In genomic region chr1:21439345-21439720, GRCh38 we compare ENCODE assay signal across 8 cellular contexts. TPM values are rescaled to one million over a fixed set of nuclear protein-coding genes. Genes with fewer than 3 reads are reported as not detected.
A peak's percentile ranks its signal among the peaks of the same experiment; 100 is the strongest.
DNase-seq lines count a peak whose midpoint lies in the region; ATAC-seq, FAIRE-seq and TF ChIP-seq lines count a peak whose summit lies in the region.

No MANE protein-coding gene starts in this region.

- H3K4me2 ChIP-seq in HepG2 (ENCODE audit: low read depth, low read length): peak overlapping the region; percentile 83

- H3K27me3 ChIP-seq in adipocyte (replicated peaks; ENCODE audit: control insufficient read depth, insufficient read depth, low read length): peaks cover 6% of the 10 kb centered on the region
- peaks cover 1 to 20% of the 10 kb centered on the region in 2 experiments for H3K27me3 ChIP-seq in HepG2 (ENCODE audit: control insufficient read depth in 1 of 2, insufficient read depth in 2 of 2, low read length in 2 of 2)
- H3K27me3 ChIP-seq in thoracic aorta (replicated peaks; ENCODE audit: insufficient read depth): no peaks in the 10 kb centered on the region

- CTCF ChIA-PET in activated CD8-positive, alpha-beta memory T cell treated with anti-CD3 and anti-CD28 coated beads, Interleukin-2, amount 10 ng/mL, durations not matched to agents 7 days and 5 days (lab: Charles Lee): interaction anchor here (0.7 kb wide), 1 partner anchor 51 kb away, joined by 3 read pairs; no protein-coding TSS in a partner anchor
- CTCF ChIA-PET in HepG2 (lab: Yijun Ruan, JAX; ENCODE audit: low intra/inter-chr PET ratio, low total read pairs): no interaction called here

- POLR2A ChIA-PET in HepG2 (lab: Yijun Ruan, JAX): no interaction called here

- H3K4me1 Mint-ChIP-seq in activated CD8-positive, alpha-beta memory T cell treated with anti-CD3 and anti-CD28 coated beads, Interleukin-2, amount 10 ng/mL, durations not matched to agents 7 days and 5 days: peaks cover 19% of the 10 kb centered on the region

- no TSS peak for BruUV-seq in HepG2 (replicated peaks; lab: Mats Ljungman, UMichigan)

- H3K27ac Mint-ChIP-seq in activated CD8-positive, alpha-beta memory T cell treated with anti-CD3 and anti-CD28 coated beads, Interleukin-2, amount 10 ng/mL, durations not matched to agents 7 days and 5 days: no peak overlapping the region

- intact Hi-C loops in HepG2 (cut with micrococcal nuclease; ENCODE audit: unreplicated experiment): no loop called here

- no peaks in the 10 kb centered on the region for H3K36me3 Mint-ChIP-seq in activated CD8-positive, alpha-beta memory T cell treated with anti-CD3 and anti-CD28 coated beads, Interleukin-2, amount 10 ng/mL, durations not matched to agents 7 days and 5 days

- no peak for TF ChIP-seq POLR2A in HepG2 (IDR thresholded peaks at IDR 0.05; ENCODE audit: insufficient read depth in 1 of 2, low read depth in 2 of 2, low read length in 2 of 2)

- no peaks in the 10 kb centered on the region for H4K20me1 ChIP-seq in HepG2 (ENCODE audit: insufficient read depth, low read length)

- H3K9me3 Mint-ChIP-seq in activated CD8-positive, alpha-beta memory T cell treated with anti-CD3 and anti-CD28 coated beads, Interleukin-2, amount 10 ng/mL, durations not matched to agents 7 days and 5 days (ENCODE audit: low read depth): no peaks in the 10 kb centered on the region

- H3K4me3 ChIP-seq in adipocyte (ENCODE audit: low read length) (peak overlapping the region; percentile 90), HepG2 (replicated peaks in 1 of 3; ENCODE audit: insufficient read depth in 1 of 3, low read depth in 2 of 3, low read length in 3 of 3) (peak overlapping the region; percentile 66 to 81 (median 80)), thoracic aorta (peak overlapping the region; percentile 82)

- TF ChIP-seq CTCF in HepG2 (CRISPR knock-in tag; IDR thresholded peaks at IDR 0.05) (no peak), thoracic aorta (IDR thresholded peaks at IDR 0.05) (no peak)

- TF ChIP-seq RAD21 in HepG2 (CRISPR knock-in tag; IDR thresholded peaks at IDR 0.05): no peak

- H3K27ac ChIP-seq in HepG2 (ENCODE audit: extremely low read length, insufficient read depth, low read length) (peak overlapping the region; percentile 33), thoracic aorta (no peak overlapping the region)

- no peak for ATAC-seq in activated CD8-positive, alpha-beta memory T cell treated with anti-CD3 and anti-CD28 coated beads, Interleukin-2, amount 10 ng/mL, durations not matched to agents 7 days and 5 days
- ATAC-seq in HepG2 (no peak), thoracic aorta (ENCODE audit: insufficient number of reproducible peaks, low FRiP score, low read depth) (no peak), HG02970 (IDR thresholded peaks at IDR 0.05; ENCODE audit: low FRiP score, unreplicated experiment) (no peak), GM21576 (IDR thresholded peaks at IDR 0.05; ENCODE audit: unreplicated experiment) (no peak)

- TF ChIP-seq EP300 in HepG2 (IDR thresholded peaks at IDR 0.05; ENCODE audit: low read depth in 2 of 2, low read length in 2 of 2) (no peak), HepG2 (CRISPR knock-in tag; IDR thresholded peaks at IDR 0.05; ENCODE audit: borderline replicate concordance) (no peak)

- H3K9ac ChIP-seq in adipocyte (ENCODE audit: low read length): peak overlapping the region; percentile 83
- peak overlapping the region; percentile 55; the same call in 1 of the 2 replicates for H3K9ac ChIP-seq in HepG2 (ENCODE audit: insufficient read depth, low read depth, low read length)

- H2AFZ ChIP-seq in HepG2 (ENCODE audit: low read length): peak overlapping the region; percentile 49

- H3K4me1 ChIP-seq in adipocyte (ENCODE audit: control insufficient read depth, insufficient read depth, low read length) (peaks cover 16% of the 10 kb centered on the region), HepG2 (ENCODE audit: insufficient read depth, low read length) (peaks cover 40% of the 10 kb centered on the region), thoracic aorta (ENCODE audit: control insufficient read depth in 1 of 2, low read depth in 2 of 2) (peaks cover 0 to 8% of the 10 kb centered on the region in 2 donors)

- 32% methylated on average over 7 of the region's 7 CpGs for WGBS in HepG2 (ENCODE audit: low lambda C conversion rate)

- H3K9me3 ChIP-seq in adipocyte (ENCODE audit: control insufficient read depth, low read length) (no peaks in the 10 kb centered on the region), HepG2 (ENCODE audit: low read length) (no peaks in the 10 kb centered on the region), thoracic aorta (no peaks in the 10 kb centered on the region)

- H3K27me3 Mint-ChIP-seq in activated CD8-positive, alpha-beta memory T cell treated with anti-CD3 and anti-CD28 coated beads, Interleukin-2, amount 10 ng/mL, durations not matched to agents 7 days and 5 days: peaks cover 34% of the 10 kb centered on the region

- no peak for DNase-seq in activated CD8-positive, alpha-beta memory T cell treated with anti-CD3 and anti-CD28 coated beads, Interleukin-2, amount 10 ng/mL, durations not matched to agents 7 days and 5 days
- DNase-seq in activated CD8-positive, alpha-beta memory T cell treated with anti-CD3 and anti-CD28 coated beads for 24 hours: no peak
- DNase-seq in adipocyte (ENCODE audit: low read depth): no peak
- no peak for DNase-seq in HepG2 (ENCODE audit: low spot score)
- no peak for DNase-seq in thoracic aorta (ENCODE audit: low spot score)
- DNase-seq in NCI-H69 (lab: John Stamatoyannopoulos, UW): no peak

- no peaks in the 10 kb centered on the region for H3K36me3 ChIP-seq in adipocyte (ENCODE audit: control insufficient read depth, insufficient read depth, low read length, severe bottlenecking)
- no peaks in the 10 kb centered on the region for H3K36me3 ChIP-seq in HepG2 (replicated peaks in 1 of 2; ENCODE audit: control insufficient read depth in 1 of 2, insufficient read depth in 2 of 2, low read length in 2 of 2)
- no peaks in the 10 kb centered on the region for H3K36me3 ChIP-seq in thoracic aorta

- in situ Hi-C loops in HepG2 (cut with HindIII; ENCODE audit: extremely low pct_ligation_motif_present, low pct_unique_long_range_greater_than_20kb): no loop called here

- FAIRE-seq in HepG2 (lab: Jason Lieb, UNC): no peak

- peaks cover 3% of the 10 kb centered on the region for H3K79me2 ChIP-seq in HepG2 (ENCODE audit: insufficient read depth, low read length)

- peak overlapping the region; percentile 80 for H3K4me3 Mint-ChIP-seq in activated CD8-positive, alpha-beta memory T cell treated with anti-CD3 and anti-CD28 coated beads, Interleukin-2, amount 10 ng/mL, durations not matched to agents 7 days and 5 days

TF ChIP-seq in HepG2, 621 proteins besides CTCF, POLR2A, EP300 and RAD21:
- TF ChIP-seq PTBP1 (IDR thresholded peaks at IDR 0.05; ENCODE audit: low read depth, low read length, poor library complexity, severe bottlenecking) (no peak), HOXA3 (CRISPR knock-in tag; IDR thresholded peaks at IDR 0.05) (no peak), AGO2 (optimal IDR thresholded peaks at IDR 0.05; ENCODE audit: low read depth, low read length) (no peak), RBFOX2 (IDR thresholded peaks at IDR 0.05; ENCODE audit: low read depth, low read length) (no peak), ATF1 (CRISPR knock-in tag; IDR thresholded peaks at IDR 0.05) (no peak), NFKB2 (CRISPR knock-in tag; IDR thresholded peaks at IDR 0.05; ENCODE audit: borderline replicate concordance) (0 out of 2 replicates have a peak, but pooled peaks have one; percentile 9)

RNA-seq across cellular contexts. Expression of gene NBPF3, which starts 0.6 kb away (rescaled TPM):
- 1 to 10 TPM; 4.8 to 7.7 TPM for total RNA-seq in activated CD8-positive, alpha-beta memory T cell treated with anti-CD3 and anti-CD28 coated beads, Interleukin-2, amount 10 ng/mL, durations not matched to agents 7 days and 5 days
- total RNA-seq in HepG2 (2016; rRNA removed; fragmentation: Illumina TruSeq; extraction: Trizol): 4.9 and 5.8 TPM in 2 replicates
- total RNA-seq in HepG2 (2016; cell fraction: cytosol; rRNA removed; fragmentation: Illumina TruSeq; extraction: Trizol; ENCODE audit: low read depth): 1.1 and 1.4 TPM in 2 replicates
- total RNA-seq in HepG2 (2016; cell fraction: insoluble cytoplasmic fraction; rRNA removed; fragmentation: Illumina TruSeq; extraction: Trizol): 5.8 and 6.7 TPM in 2 replicates
- total RNA-seq in HepG2 (2016; cell fraction: membrane; rRNA removed; fragmentation: Illumina TruSeq; extraction: Trizol): 3.8 and 5.2 TPM in 2 replicates
- total RNA-seq in HepG2 (2016; cell fraction: nucleus; rRNA removed; fragmentation: Illumina TruSeq; extraction: Trizol): 6.1 and 7.3 TPM in 2 replicates
- 3.5 and 3.6 TPM in 2 replicates for polyA plus RNA-seq in HepG2 (2011; rRNA removed)
- 1.5 and 2.0 TPM in 2 replicates for polyA plus RNA-seq in HepG2 (2011; cell fraction: cytosol; rRNA removed)
- polyA plus RNA-seq in HepG2 (2011; cell fraction: nucleus; rRNA removed): 8.1 and 8.3 TPM in 2 replicates
- polyA plus RNA-seq in HepG2 (2012): 2.1 and 2.7 TPM in 2 replicates
- polyA plus RNA-seq in HepG2 (2016; cell fraction: cytosol; fragmentation: Illumina TruSeq; extraction: Trizol; ENCODE audit: low read depth): 0.94 and 1.0 TPM in 2 replicates
- polyA plus RNA-seq in HepG2 (2016; cell fraction: insoluble cytoplasmic fraction; fragmentation: Illumina TruSeq; extraction: Trizol; ENCODE audit: low read depth): 4.8 and 5.1 TPM in 2 replicates
- 1.9 and 2.6 TPM in 2 replicates for polyA plus RNA-seq in HepG2 (2016; cell fraction: membrane; fragmentation: Illumina TruSeq; extraction: Trizol; ENCODE audit: low read depth)
- 7.4 and 9.8 TPM in 2 replicates for polyA plus RNA-seq in HepG2 (2016; cell fraction: nucleus; fragmentation: Illumina TruSeq; extraction: Trizol; ENCODE audit: insufficient read depth, low read depth)
- polyA minus RNA-seq in HepG2 (2011; rRNA and poly(A)+ RNA removed; ENCODE audit: low replicate concordance): 0.54 and 5.8 TPM in 2 replicates
- 1.2 and 2.0 TPM in 2 replicates for polyA minus RNA-seq in HepG2 (2011; cell fraction: cytosol; rRNA and poly(A)+ RNA removed)
- polyA minus RNA-seq in HepG2 (2011; cell fraction: nucleus; rRNA and poly(A)+ RNA removed): 7.0 and 9.7 TPM in 2 replicates
- total RNA-seq in thoracic aorta: 1 to 10 TPM; 4.2 to 9.5 TPM
